ENCODE assay signal across 1 cellular context in the genomic region with DNA sequence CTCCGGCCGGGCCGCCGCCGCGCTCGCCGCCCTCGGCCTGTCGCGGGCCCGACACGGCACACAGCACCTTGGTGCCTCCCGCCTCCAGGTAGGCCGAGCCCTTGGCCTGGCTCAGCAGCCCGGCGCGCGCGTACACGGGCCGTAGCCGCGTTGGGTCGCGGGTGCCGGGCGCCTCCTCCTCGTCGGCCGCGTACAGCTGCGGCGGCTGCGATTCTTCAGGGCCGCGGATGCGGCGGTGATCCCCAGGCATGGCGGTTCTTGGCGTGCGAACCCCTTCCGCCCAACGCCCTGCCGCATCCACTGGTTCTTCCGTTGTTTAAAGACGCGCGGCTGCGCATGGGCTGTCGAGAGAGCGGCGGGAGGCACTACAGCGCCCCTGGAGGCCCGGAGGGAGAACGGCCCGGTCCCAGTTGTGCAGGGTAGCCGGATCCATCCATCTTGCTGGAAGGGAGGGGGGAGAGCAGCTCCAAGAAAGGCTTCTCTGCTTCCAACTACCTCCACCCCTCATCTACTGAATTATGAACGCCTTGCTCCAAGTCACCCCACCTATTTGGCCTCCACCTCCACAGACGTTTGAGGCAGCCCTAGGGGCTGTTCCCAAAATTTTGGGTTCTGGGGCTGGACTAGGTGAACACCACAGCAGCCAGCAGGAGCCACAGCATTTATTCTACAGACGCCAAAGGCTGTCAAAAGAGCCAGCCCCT.
A peak's percentile ranks its signal among the peaks of the same experiment; 100 is the strongest.
TF ChIP-seq lines count a peak whose summit lies in the region.

TSS of gene EXOSC6 (minus strand) at position 290 of the 704 bp plus-strand sequence. CDS start at position 250, 40 bp downstream.

TF ChIP-seq in HepG2, 621 proteins besides CTCF, POLR2A, EP300 and RAD21 (continued from another document and continues in another):
- peak; percentile 89; the same call in 1 of the 2 replicates for TF ChIP-seq PRDM4 (CRISPR knock-in tag; IDR thresholded peaks at IDR 0.05; ENCODE audit: borderline replicate concordance)
- no peak for TF ChIP-seq MAFG (CRISPR knock-in tag; IDR thresholded peaks at IDR 0.05)
- peak; percentile 98 for TF ChIP-seq ZNF780A (CRISPR knock-in tag; IDR thresholded peaks at IDR 0.05)
- TF ChIP-seq, protein P1, sequence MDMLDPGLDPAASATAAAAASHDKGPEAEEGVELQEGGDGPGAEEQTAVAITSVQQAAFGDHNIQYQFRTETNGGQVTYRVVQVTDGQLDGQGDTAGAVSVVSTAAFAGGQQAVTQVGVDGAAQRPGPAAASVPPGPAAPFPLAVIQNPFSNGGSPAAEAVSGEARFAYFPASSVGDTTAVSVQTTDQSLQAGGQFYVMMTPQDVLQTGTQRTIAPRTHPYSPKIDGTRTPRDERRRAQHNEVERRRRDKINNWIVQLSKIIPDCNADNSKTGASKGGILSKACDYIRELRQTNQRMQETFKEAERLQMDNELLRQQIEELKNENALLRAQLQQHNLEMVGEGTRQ (IDR thresholded peaks at IDR 0.05; ENCODE audit: low read depth, low read length), result no peak
- TF ChIP-seq, protein P1 (CRISPR knock-in tag; IDR thresholded peaks at IDR 0.05; ENCODE audit: borderline replicate concordance), result no peak; the same call in 1 of the 2 replicates
- TF ChIP-seq, protein P2, sequence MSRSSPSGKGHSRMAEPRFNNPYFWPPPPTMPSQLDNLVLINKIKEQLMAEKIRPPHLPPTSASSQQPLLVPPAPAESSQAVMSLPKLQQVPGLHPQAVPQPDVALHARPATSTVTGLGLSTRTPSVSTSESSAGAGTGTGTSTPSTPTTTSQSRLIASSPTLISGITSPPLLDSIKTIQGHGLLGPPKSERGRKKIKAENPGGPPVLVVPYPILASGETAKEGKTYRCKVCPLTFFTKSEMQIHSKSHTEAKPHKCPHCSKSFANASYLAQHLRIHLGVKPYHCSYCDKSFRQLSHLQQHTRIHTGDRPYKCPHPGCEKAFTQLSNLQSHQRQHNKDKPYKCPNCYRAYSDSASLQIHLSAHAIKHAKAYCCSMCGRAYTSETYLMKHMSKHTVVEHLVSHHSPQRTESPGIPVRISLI (CRISPR knock-in tag; IDR thresholded peaks at IDR 0.05; ENCODE audit: borderline replicate concordance), result peak; percentile 69; the same call in 1 of the 2 replicates
- TF ChIP-seq ZNF143 (CRISPR knock-in tag; IDR thresholded peaks at IDR 0.05), result peak; percentile 94
- peak; percentile 83 for TF ChIP-seq GATAD2A (CRISPR knock-in tag; IDR thresholded peaks at IDR 0.05)
- peak; percentile 98 for TF ChIP-seq TSC22D2 (CRISPR knock-in tag; IDR thresholded peaks at IDR 0.05; ENCODE audit: borderline replicate concordance)
- TF ChIP-seq MAFK (conservative IDR thresholded peaks at IDR 0.05 in 1 of 2, IDR thresholded peaks at IDR 0.05 in 1 of 2; ENCODE audit: low read length in 2 of 2), result no peak
- TF ChIP-seq SUZ12 (IDR thresholded peaks at IDR 0.05; ENCODE audit: low read depth, low read length), result peak; percentile 51; the same call in 1 of the 2 replicates
- no peak; the same call in 1 of the 2 replicates for TF ChIP-seq THYN1 (CRISPR knock-in tag; IDR thresholded peaks at IDR 0.05; ENCODE audit: borderline replicate concordance, low read depth)
- no peak for TF ChIP-seq DBP (CRISPR knock-in tag; IDR thresholded peaks at IDR 0.05; ENCODE audit: not compliant biosample characterization)
- TF ChIP-seq PHF20 (CRISPR knock-in tag; IDR thresholded peaks at IDR 0.05), result peak; percentile 92
- TF ChIP-seq, protein P3, sequence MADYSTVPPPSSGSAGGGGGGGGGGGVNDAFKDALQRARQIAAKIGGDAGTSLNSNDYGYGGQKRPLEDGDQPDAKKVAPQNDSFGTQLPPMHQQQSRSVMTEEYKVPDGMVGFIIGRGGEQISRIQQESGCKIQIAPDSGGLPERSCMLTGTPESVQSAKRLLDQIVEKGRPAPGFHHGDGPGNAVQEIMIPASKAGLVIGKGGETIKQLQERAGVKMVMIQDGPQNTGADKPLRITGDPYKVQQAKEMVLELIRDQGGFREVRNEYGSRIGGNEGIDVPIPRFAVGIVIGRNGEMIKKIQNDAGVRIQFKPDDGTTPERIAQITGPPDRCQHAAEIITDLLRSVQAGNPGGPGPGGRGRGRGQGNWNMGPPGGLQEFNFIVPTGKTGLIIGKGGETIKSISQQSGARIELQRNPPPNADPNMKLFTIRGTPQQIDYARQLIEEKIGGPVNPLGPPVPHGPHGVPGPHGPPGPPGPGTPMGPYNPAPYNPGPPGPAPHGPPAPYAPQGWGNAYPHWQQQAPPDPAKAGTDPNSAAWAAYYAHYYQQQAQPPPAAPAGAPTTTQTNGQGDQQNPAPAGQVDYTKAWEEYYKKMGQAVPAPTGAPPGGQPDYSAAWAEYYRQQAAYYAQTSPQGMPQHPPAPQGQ (CRISPR knock-in tag; IDR thresholded peaks at IDR 0.05; ENCODE audit: borderline replicate concordance), result 0 out of 2 replicates have a peak, but pooled peaks have one; percentile 69
- TF ChIP-seq, protein P4, sequence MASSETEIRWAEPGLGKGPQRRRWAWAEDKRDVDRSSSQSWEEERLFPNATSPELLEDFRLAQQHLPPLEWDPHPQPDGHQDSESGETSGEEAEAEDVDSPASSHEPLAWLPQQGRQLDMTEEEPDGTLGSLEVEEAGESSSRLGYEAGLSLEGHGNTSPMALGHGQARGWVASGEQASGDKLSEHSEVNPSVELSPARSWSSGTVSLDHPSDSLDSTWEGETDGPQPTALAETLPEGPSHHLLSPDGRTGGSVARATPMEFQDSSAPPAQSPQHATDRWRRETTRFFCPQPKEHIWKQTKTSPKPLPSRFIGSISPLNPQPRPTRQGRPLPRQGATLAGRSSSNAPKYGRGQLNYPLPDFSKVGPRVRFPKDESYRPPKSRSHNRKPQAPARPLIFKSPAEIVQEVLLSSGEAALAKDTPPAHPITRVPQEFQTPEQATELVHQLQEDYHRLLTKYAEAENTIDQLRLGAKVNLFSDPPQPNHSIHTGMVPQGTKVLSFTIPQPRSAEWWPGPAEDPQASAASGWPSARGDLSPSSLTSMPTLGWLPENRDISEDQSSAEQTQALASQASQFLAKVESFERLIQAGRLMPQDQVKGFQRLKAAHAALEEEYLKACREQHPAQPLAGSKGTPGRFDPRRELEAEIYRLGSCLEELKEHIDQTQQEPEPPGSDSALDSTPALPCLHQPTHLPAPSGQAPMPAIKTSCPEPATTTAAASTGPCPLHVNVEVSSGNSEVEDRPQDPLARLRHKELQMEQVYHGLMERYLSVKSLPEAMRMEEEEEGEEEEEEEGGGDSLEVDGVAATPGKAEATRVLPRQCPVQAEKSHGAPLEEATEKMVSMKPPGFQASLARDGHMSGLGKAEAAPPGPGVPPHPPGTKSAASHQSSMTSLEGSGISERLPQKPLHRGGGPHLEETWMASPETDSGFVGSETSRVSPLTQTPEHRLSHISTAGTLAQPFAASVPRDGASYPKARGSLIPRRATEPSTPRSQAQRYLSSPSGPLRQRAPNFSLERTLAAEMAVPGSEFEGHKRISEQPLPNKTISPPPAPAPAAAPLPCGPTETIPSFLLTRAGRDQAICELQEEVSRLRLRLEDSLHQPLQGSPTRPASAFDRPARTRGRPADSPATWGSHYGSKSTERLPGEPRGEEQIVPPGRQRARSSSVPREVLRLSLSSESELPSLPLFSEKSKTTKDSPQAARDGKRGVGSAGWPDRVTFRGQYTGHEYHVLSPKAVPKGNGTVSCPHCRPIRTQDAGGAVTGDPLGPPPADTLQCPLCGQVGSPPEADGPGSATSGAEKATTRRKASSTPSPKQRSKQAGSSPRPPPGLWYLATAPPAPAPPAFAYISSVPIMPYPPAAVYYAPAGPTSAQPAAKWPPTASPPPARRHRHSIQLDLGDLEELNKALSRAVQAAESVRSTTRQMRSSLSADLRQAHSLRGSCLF (CRISPR knock-in tag; IDR thresholded peaks at IDR 0.05; ENCODE audit: borderline replicate concordance), result no peak
- peak; percentile 71; the same call in 1 of the 2 replicates for TF ChIP-seq ZNF44 (CRISPR knock-in tag; IDR thresholded peaks at IDR 0.05)
- no peak for TF ChIP-seq NFE2L2 (IDR thresholded peaks at IDR 0.05; ENCODE audit: low read length)
- TF ChIP-seq ZNF333 (CRISPR knock-in tag; IDR thresholded peaks at IDR 0.05; ENCODE audit: borderline replicate concordance), result peak; percentile 77; the same call in 1 of the 2 replicates
- no peak for TF ChIP-seq SATB2 (CRISPR knock-in tag; IDR thresholded peaks at IDR 0.05)
- TF ChIP-seq MAZ (IDR thresholded peaks at IDR 0.05; ENCODE audit: borderline replicate concordance, low read depth, low read length), result peak; percentile 87
- peak; percentile 82 for TF ChIP-seq MAZ (CRISPR knock-in tag; IDR thresholded peaks at IDR 0.05; ENCODE audit: low read depth)
- TF ChIP-seq, protein P5, sequence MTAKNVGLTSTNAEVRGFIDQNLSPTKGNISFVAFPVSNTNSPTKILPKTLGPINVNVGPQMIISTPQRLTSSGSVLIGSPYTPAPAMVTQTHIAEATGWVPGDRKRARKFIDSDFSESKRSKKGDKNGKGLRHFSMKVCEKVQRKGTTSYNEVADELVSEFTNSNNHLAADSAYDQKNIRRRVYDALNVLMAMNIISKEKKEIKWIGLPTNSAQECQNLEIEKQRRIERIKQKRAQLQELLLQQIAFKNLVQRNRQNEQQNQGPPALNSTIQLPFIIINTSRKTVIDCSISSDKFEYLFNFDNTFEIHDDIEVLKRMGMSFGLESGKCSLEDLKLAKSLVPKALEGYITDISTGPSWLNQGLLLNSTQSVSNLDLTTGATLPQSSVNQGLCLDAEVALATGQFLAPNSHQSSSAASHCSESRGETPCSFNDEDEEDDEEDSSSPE (CRISPR knock-in tag; IDR thresholded peaks at IDR 0.05), result peak; percentile 98
- TF ChIP-seq ZNF678 (CRISPR knock-in tag; IDR thresholded peaks at IDR 0.05), result peak; percentile 87
- peak; percentile 18; the same call in 1 of the 2 replicates for TF ChIP-seq CHD2 (IDR thresholded peaks at IDR 0.05; ENCODE audit: low read depth, low read length)
- peak; percentile 26; the same call in 1 of the 2 replicates for TF ChIP-seq ZMYM3 (CRISPR knock-in tag; IDR thresholded peaks at IDR 0.05)
- TF ChIP-seq NKX3-1 (CRISPR knock-in tag; IDR thresholded peaks at IDR 0.05), result no peak
- TF ChIP-seq ZNF629 (CRISPR knock-in tag; conservative IDR thresholded peaks at IDR 0.05), result no peak; the same call in 1 of the 2 replicates
- peak; percentile 92 for TF ChIP-seq THAP11 (CRISPR knock-in tag; IDR thresholded peaks at IDR 0.05)
- peak; percentile 99 for TF ChIP-seq ZNF574 (CRISPR knock-in tag; IDR thresholded peaks at IDR 0.05)
- no peak; the same call in 1 of the 2 replicates for TF ChIP-seq KDM1A (CRISPR knock-in tag; IDR thresholded peaks at IDR 0.05)
- peak; percentile 81; the same call in 1 of the 2 replicates for TF ChIP-seq SMAD1 (CRISPR knock-in tag; IDR thresholded peaks at IDR 0.05; ENCODE audit: borderline replicate concordance, low read depth)
- TF ChIP-seq ZFAT (CRISPR knock-in tag; conservative IDR thresholded peaks at IDR 0.05), result no peak; the same call in 1 of the 2 replicates
- peak; percentile 86 for TF ChIP-seq ZNF335 (CRISPR knock-in tag; IDR thresholded peaks at IDR 0.05)
- peak; percentile 98 for TF ChIP-seq HOXA3 (CRISPR knock-in tag; IDR thresholded peaks at IDR 0.05)
- peak; percentile 63; the same call in 1 of the 2 replicates for TF ChIP-seq ZNF713 (CRISPR knock-in tag; IDR thresholded peaks at IDR 0.05)
- peak; percentile 87 for TF ChIP-seq ZNF329 (CRISPR knock-in tag; IDR thresholded peaks at IDR 0.05; ENCODE audit: low read depth)
